Comparison of ENCODE assay signal across 8 cellular contexts in genomic region chr20:8043687-8044278, GRCh38. TPM values are rescaled to one million over a fixed set of nuclear protein-coding genes. Genes with fewer than 3 reads are reported as not detected.
DNase-seq lines count a peak whose midpoint lies in the region; ATAC-seq, FAIRE-seq and TF ChIP-seq lines count a peak whose summit lies in the region.

No MANE protein-coding gene starts in this region.

- H3K36me3 ChIP-seq in psoas muscle (ENCODE audit: insufficient read depth in 1 of 2, low read depth in 1 of 2): no peaks in the 10 kb centered on the region

- H3K27ac Mint-ChIP-seq in WTC11: no peak overlapping the region
- no peak overlapping the region for H3K27ac Mint-ChIP-seq in activated T-helper 2 cell treated with anti-CD3 and anti-CD28 coated beads, Interferon-gamma antibody, Interleukin-2, Interleukin-4, amounts not matched to agents 10 μg/mL and 5 μg/mL and 100 μg/mL, durations not matched to agents 14 hours and 24 hours and 36 hours

- no peaks in the 10 kb centered on the region for H3K4me1 Mint-ChIP-seq in WTC11
- peaks cover 2% of the 10 kb centered on the region for H3K4me1 Mint-ChIP-seq in activated T-helper 2 cell treated with anti-CD3 and anti-CD28 coated beads, Interferon-gamma antibody, Interleukin-2, Interleukin-4, amounts not matched to agents 10 μg/mL and 5 μg/mL and 100 μg/mL, durations not matched to agents 14 hours and 24 hours and 36 hours (ENCODE audit: low read depth)

- intact Hi-C loops in psoas muscle (cut with DNase I): loop anchor here (1.0 to 5.0 kb wide), 4 partner anchors 89 to 679 kb away; partner anchors contain the start of gene PLCB1 (in 1 of the 2)
- intact Hi-C loops in activated T-helper 2 cell treated with anti-CD3 and anti-CD28 coated beads, Interferon-gamma antibody, Interleukin-2, Interleukin-4, amounts not matched to agents 10 μg/mL and 5 μg/mL and 100 μg/mL, durations not matched to agents 14 hours and 24 hours and 36 hours (cut with micrococcal nuclease): loop anchor here (1.0 to 5.0 kb wide), 4 partner anchors 264 to 679 kb away; no protein-coding TSS in a partner anchor

- H3K27ac ChIP-seq in psoas muscle: no peak overlapping the region

- H3K4me3 ChIP-seq in psoas muscle: no peak overlapping the region

- H3K27me3 ChIP-seq in psoas muscle (ENCODE audit: insufficient read depth in 3 of 3, low read length in 2 of 3): no peaks in the 10 kb centered on the region

- no peaks in the 10 kb centered on the region for H3K9me3 Mint-ChIP-seq in WTC11
- no peaks in the 10 kb centered on the region for H3K9me3 Mint-ChIP-seq in activated T-helper 2 cell treated with anti-CD3 and anti-CD28 coated beads, Interferon-gamma antibody, Interleukin-2, Interleukin-4, amounts not matched to agents 10 μg/mL and 5 μg/mL and 100 μg/mL, durations not matched to agents 14 hours and 24 hours and 36 hours

- H3K4me1 ChIP-seq in psoas muscle: no peaks in the 10 kb centered on the region

- DNase-seq in D721Med (ENCODE audit: insufficient read length, low spot score) (no peak), NCI-H2107 treated with DMSO at 0.1 percent for 48 hours (lab: John Stamatoyannopoulos, UW; ENCODE audit: unreplicated experiment) (peak; percentile 18), WTC11 (ENCODE audit: low spot score) (no peak), glomerular endothelial cell (ENCODE audit: extremely low read depth, low read depth, low spot score) (peak; percentile 51), psoas muscle (no peak)
- DNase-seq in activated T-helper 2 cell treated with anti-CD3 and anti-CD28 coated beads, Interferon-gamma antibody, Interleukin-2, Interleukin-4, amounts not matched to agents 10 μg/mL and 5 μg/mL and 100 μg/mL, durations not matched to agents 14 hours and 24 hours and 36 hours (ENCODE audit: low spot score): no peak

- H3K9me3 ChIP-seq in psoas muscle: no peaks in the 10 kb centered on the region

- ATAC-seq in GM18909 (IDR thresholded peaks at IDR 0.05; ENCODE audit: poor library complexity, unreplicated experiment): peak; percentile 86
- peak; percentile 92 for ATAC-seq in HG03139 (IDR thresholded peaks at IDR 0.05; ENCODE audit: unreplicated experiment)
- peak; percentile 76 for ATAC-seq in WTC11
- peak; percentile 59 to 93 (median 72) for ATAC-seq in psoas muscle

- TF ChIP-seq CTCF in D721Med (IDR thresholded peaks at IDR 0.05; ENCODE audit: insufficient read depth, missing control alignments) (peak; percentile 65), WTC11 (IDR thresholded peaks at IDR 0.05) (peak; percentile 54), psoas muscle (IDR thresholded peaks at IDR 0.05) (peak; percentile 85)

- no peaks in the 10 kb centered on the region; the same call in 1 of the 2 replicates for H3K27me3 Mint-ChIP-seq in WTC11 (ENCODE audit: low read depth)
- H3K27me3 Mint-ChIP-seq in activated T-helper 2 cell treated with anti-CD3 and anti-CD28 coated beads, Interferon-gamma antibody, Interleukin-2, Interleukin-4, amounts not matched to agents 10 μg/mL and 5 μg/mL and 100 μg/mL, durations not matched to agents 14 hours and 24 hours and 36 hours (ENCODE audit: low read depth): peaks cover 44% of the 10 kb centered on the region

- H3K4me3 Mint-ChIP-seq in WTC11: no peak overlapping the region
- H3K4me3 Mint-ChIP-seq in activated T-helper 2 cell treated with anti-CD3 and anti-CD28 coated beads, Interferon-gamma antibody, Interleukin-2, Interleukin-4, amounts not matched to agents 10 μg/mL and 5 μg/mL and 100 μg/mL, durations not matched to agents 14 hours and 24 hours and 36 hours (ENCODE audit: low read depth): no peak overlapping the region

- POLR2A ChIA-PET in WTC11 (lab: Charles Lee): no interaction called here

- WGBS in psoas muscle, 3 donors: 25 to 34% (median 29%) methylated on average over 13 of the region's 13 CpGs

- H3K36me3 Mint-ChIP-seq in WTC11: no peaks in the 10 kb centered on the region
- no peaks in the 10 kb centered on the region for H3K36me3 Mint-ChIP-seq in activated T-helper 2 cell treated with anti-CD3 and anti-CD28 coated beads, Interferon-gamma antibody, Interleukin-2, Interleukin-4, amounts not matched to agents 10 μg/mL and 5 μg/mL and 100 μg/mL, durations not matched to agents 14 hours and 24 hours and 36 hours (ENCODE audit: low read depth)

- CTCF ChIA-PET in WTC11 (lab: Charles Lee): interaction anchor here (0.6 to 4.3 kb wide), 26 partner anchors 10 to 777 kb away, joined by 3 to 51 read pairs (median 4); partner anchors contain the start of gene TMX4

- FAIRE-seq in D721Med (lab: Jason Lieb, UNC): no peak

TF ChIP-seq in WTC11, 78 proteins besides CTCF, POLR2A, EP300 and RAD21:
- TF ChIP-seq MYBL2 (CRISPR knock-in tag; IDR thresholded peaks at IDR 0.05) (no peak), USF1 (CRISPR knock-in tag; IDR thresholded peaks at IDR 0.05) (no peak), ZMAT4 (CRISPR knock-in tag; IDR thresholded peaks at IDR 0.05) (no peak), NFE2L1 (CRISPR knock-in tag; IDR thresholded peaks at IDR 0.05) (no peak)
- TF ChIP-seq, protein P1, sequence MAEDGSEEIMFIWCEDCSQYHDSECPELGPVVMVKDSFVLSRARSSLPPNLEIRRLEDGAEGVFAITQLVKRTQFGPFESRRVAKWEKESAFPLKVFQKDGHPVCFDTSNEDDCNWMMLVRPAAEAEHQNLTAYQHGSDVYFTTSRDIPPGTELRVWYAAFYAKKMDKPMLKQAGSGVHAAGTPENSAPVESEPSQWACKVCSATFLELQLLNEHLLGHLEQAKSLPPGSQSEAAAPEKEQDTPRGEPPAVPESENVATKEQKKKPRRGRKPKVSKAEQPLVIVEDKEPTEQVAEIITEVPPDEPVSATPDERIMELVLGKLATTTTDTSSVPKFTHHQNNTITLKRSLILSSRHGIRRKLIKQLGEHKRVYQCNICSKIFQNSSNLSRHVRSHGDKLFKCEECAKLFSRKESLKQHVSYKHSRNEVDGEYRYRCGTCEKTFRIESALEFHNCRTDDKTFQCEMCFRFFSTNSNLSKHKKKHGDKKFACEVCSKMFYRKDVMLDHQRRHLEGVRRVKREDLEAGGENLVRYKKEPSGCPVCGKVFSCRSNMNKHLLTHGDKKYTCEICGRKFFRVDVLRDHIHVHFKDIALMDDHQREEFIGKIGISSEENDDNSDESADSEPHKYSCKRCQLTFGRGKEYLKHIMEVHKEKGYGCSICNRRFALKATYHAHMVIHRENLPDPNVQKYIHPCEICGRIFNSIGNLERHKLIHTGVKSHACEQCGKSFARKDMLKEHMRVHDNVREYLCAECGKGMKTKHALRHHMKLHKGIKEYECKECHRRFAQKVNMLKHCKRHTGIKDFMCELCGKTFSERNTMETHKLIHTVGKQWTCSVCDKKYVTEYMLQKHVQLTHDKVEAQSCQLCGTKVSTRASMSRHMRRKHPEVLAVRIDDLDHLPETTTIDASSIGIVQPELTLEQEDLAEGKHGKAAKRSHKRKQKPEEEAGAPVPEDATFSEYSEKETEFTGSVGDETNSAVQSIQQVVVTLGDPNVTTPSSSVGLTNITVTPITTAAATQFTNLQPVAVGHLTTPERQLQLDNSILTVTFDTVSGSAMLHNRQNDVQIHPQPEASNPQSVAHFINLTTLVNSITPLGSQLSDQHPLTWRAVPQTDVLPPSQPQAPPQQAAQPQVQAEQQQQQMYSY (CRISPR knock-in tag; IDR thresholded peaks at IDR 0.05): no peak

RNA-seq across cellular contexts. Expression of gene TMX4, which starts 24.2 kb away (rescaled TPM):
- total RNA-seq in WTC11 (2021) (9.7 to 11.4 TPM (median 9.8 TPM) in 3 replicates), glomerular endothelial cell (19.6 and 21.8 TPM in 2 replicates), psoas muscle (10 to 100 TPM; 42.7 to 66.7 (median 47.3) TPM)
- 10 to 100 TPM in 2 of 3 donors, 1 to 10 TPM in 1; 9.3 to 38.8 (median 16.8) TPM for polyA plus RNA-seq in psoas muscle
- 30.0 and 31.1 TPM in 2 replicates for total RNA-seq in activated T-helper 2 cell treated with anti-CD3 and anti-CD28 coated beads, Interferon-gamma antibody, Interleukin-2, Interleukin-4, amounts not matched to agents 10 μg/mL and 5 μg/mL and 100 μg/mL, durations not matched to agents 14 hours and 24 hours and 36 hours

Comparison
In these comparisons a context has a peak if more than half of its experiments do, and no peak if none do; other contexts are left out.
1. DNase-seq: peak in NCI-H2107 treated with DMSO at 0.1 percent for 48 hours (single experiment) and glomerular endothelial cell (single experiment); none in D721Med (single experiment), WTC11 (single experiment), psoas muscle (0 of 2) and activated T-helper 2 cell treated with anti-CD3 and anti-CD28 coated beads, Interferon-gamma antibody, Interleukin-2, Interleukin-4, amounts not matched to agents 10 μg/mL and 5 μg/mL and 100 μg/mL, durations not matched to agents 14 hours and 24 hours and 36 hours (single experiment).
2. Peak in every context shown above with its lines, with median percentiles within 50 percentile points of each other: CTCF ChIP-seq and ATAC-seq.